10 cellular contexts compared by ENCODE assay signal in genomic region chr16:70432304-70432799, GRCh38. TPM values are rescaled to one million over a fixed set of nuclear protein-coding genes. Genes with fewer than 3 reads are reported as not detected.
DNase-seq lines count a peak whose midpoint lies in the region; ATAC-seq lines count a peak whose summit lies in the region.
"Had no signal": no experiment of that assay in that cellular context is flagged by ENCODE, and none has a peak within 500 bp of the region (broad histone marks: within the 10 kb centered on the region; RNA-seq: fewer than 3 reads in every experiment).

No MANE protein-coding gene starts in this region.

- intact Hi-C loops in activated T-helper 1 cell treated with anti-CD3 and anti-CD28 coated beads, Interleukin-12 subunit alpha, Interleukin-12 subunit beta, Interleukin-2, Interleukin-4 antibody, amounts not matched to agents 30 ng/mL and 10 ng/mL and 1 ng/mL, durations not matched to agents 14 hours and 24 hours and 36 hours (cut with micrococcal nuclease): no loop called here

- H4K20me1 ChIP-seq in BLaER1: peaks cover 46% of the 10 kb centered on the region; the same call in 1 of the 2 replicates

- ATAC-seq in naive B cell (ENCODE audit: low read depth in 2 of 2) (no peak), HG03432 (IDR thresholded peaks at IDR 0.05; ENCODE audit: unreplicated experiment) (no peak), HG03520 (IDR thresholded peaks at IDR 0.05; ENCODE audit: unreplicated experiment) (no peak), HG02610 (IDR thresholded peaks at IDR 0.05; ENCODE audit: unreplicated experiment) (no peak)

- H3K27ac Mint-ChIP-seq in activated T-helper 1 cell treated with anti-CD3 and anti-CD28 coated beads, Interleukin-12 subunit alpha, Interleukin-12 subunit beta, Interleukin-2, Interleukin-4 antibody, amounts not matched to agents 30 ng/mL and 10 ng/mL and 1 ng/mL, durations not matched to agents 14 hours and 24 hours and 36 hours: peak overlapping the region; percentile 58
- peak overlapping the region; percentile 88 to 99 (median 99) for H3K27ac Mint-ChIP-seq in naive B cell

- H3K4me3 ChIP-seq in BLaER1 (peak overlapping the region; percentile 41), HUES48 (ENCODE audit: low read depth, low read length) (no peak overlapping the region)

- H3K4me1 ChIP-seq in BLaER1 (peaks cover 97% of the 10 kb centered on the region), HUES48 (ENCODE audit: control insufficient read depth, insufficient read depth, low read length) (peaks cover 58% of the 10 kb centered on the region)

- no peaks in the 10 kb centered on the region for H3K9me3 Mint-ChIP-seq in activated T-helper 1 cell treated with anti-CD3 and anti-CD28 coated beads, Interleukin-12 subunit alpha, Interleukin-12 subunit beta, Interleukin-2, Interleukin-4 antibody, amounts not matched to agents 30 ng/mL and 10 ng/mL and 1 ng/mL, durations not matched to agents 14 hours and 24 hours and 36 hours
- H3K9me3 Mint-ChIP-seq in naive B cell: no peaks in the 10 kb centered on the region

- H3K4me3 Mint-ChIP-seq in activated T-helper 1 cell treated with anti-CD3 and anti-CD28 coated beads, Interleukin-12 subunit alpha, Interleukin-12 subunit beta, Interleukin-2, Interleukin-4 antibody, amounts not matched to agents 30 ng/mL and 10 ng/mL and 1 ng/mL, durations not matched to agents 14 hours and 24 hours and 36 hours: no peak overlapping the region
- peak overlapping the region; percentile 48 to 87 (median 82) for H3K4me3 Mint-ChIP-seq in naive B cell

- H3K27ac ChIP-seq in BLaER1 (peak overlapping the region; percentile 93), HUES48 (ENCODE audit: low read depth, low read length) (peak overlapping the region; percentile 48)

- no peaks in the 10 kb centered on the region for H3K27me3 ChIP-seq in BLaER1
- no peaks in the 10 kb centered on the region for H3K27me3 ChIP-seq in HUES48 (ENCODE audit: control insufficient read depth, insufficient read depth, low read length)

- H3K9me3 ChIP-seq in BLaER1 (no peaks in the 10 kb centered on the region), HUES48 (ENCODE audit: control insufficient read depth, insufficient read depth, low read length) (no peaks in the 10 kb centered on the region)

- H3K36me3 Mint-ChIP-seq in activated T-helper 1 cell treated with anti-CD3 and anti-CD28 coated beads, Interleukin-12 subunit alpha, Interleukin-12 subunit beta, Interleukin-2, Interleukin-4 antibody, amounts not matched to agents 30 ng/mL and 10 ng/mL and 1 ng/mL, durations not matched to agents 14 hours and 24 hours and 36 hours (ENCODE audit: low read depth): peaks cover 14% of the 10 kb centered on the region
- no peaks in the 10 kb centered on the region for H3K36me3 Mint-ChIP-seq in naive B cell

- H3K27me3 Mint-ChIP-seq in activated T-helper 1 cell treated with anti-CD3 and anti-CD28 coated beads, Interleukin-12 subunit alpha, Interleukin-12 subunit beta, Interleukin-2, Interleukin-4 antibody, amounts not matched to agents 30 ng/mL and 10 ng/mL and 1 ng/mL, durations not matched to agents 14 hours and 24 hours and 36 hours (ENCODE audit: insufficient read depth): no peaks in the 10 kb centered on the region
- H3K27me3 Mint-ChIP-seq in naive B cell: no peaks in the 10 kb centered on the region

- H3K9ac ChIP-seq in BLaER1 (peak overlapping the region; percentile 68), HUES48 (ENCODE audit: low read depth, low read length) (no peak overlapping the region)

- peaks cover 76% of the 10 kb centered on the region for H3K4me1 Mint-ChIP-seq in activated T-helper 1 cell treated with anti-CD3 and anti-CD28 coated beads, Interleukin-12 subunit alpha, Interleukin-12 subunit beta, Interleukin-2, Interleukin-4 antibody, amounts not matched to agents 30 ng/mL and 10 ng/mL and 1 ng/mL, durations not matched to agents 14 hours and 24 hours and 36 hours (ENCODE audit: low read depth)
- H3K4me1 Mint-ChIP-seq in naive B cell: peaks cover 55 to 95% (median 78%) of the 10 kb centered on the region in 3 donors

- H3K36me3 ChIP-seq in BLaER1 (peaks cover 10% of the 10 kb centered on the region; the same call in 1 of the 2 replicates), HUES48 (ENCODE audit: control insufficient read depth, insufficient read depth, low read length) (no peaks in the 10 kb centered on the region)

- H3K4me2 ChIP-seq in BLaER1: peak overlapping the region; percentile 99

- DNase-seq in activated T-helper 1 cell treated with anti-CD3 and anti-CD28 coated beads, Interleukin-12 subunit alpha, Interleukin-12 subunit beta, Interleukin-2, Interleukin-4 antibody, amounts not matched to agents 30 ng/mL and 10 ng/mL and 1 ng/mL, durations not matched to agents 14 hours and 24 hours and 36 hours (ENCODE audit: low spot score): no peak
- DNase-seq in naive B cell (no peak), midbrain (lab: John Stamatoyannopoulos, UW) (no peak)
- DNase-seq: activated effector memory CD4-positive, alpha-beta T cell treated with anti-CD3 and anti-CD28 coated beads, Interleukin-2, amount 50 U/mL, for 16 hours; NCI-H1436 treated with DMSO at 0.1 percent for 48 hours had no signal

RNA-seq across cellular contexts. Expression of gene ST3GAL2, which starts 6.5 kb away (rescaled TPM):
- 35.6 and 37.7 TPM in 2 replicates for total RNA-seq in activated T-helper 1 cell treated with anti-CD3 and anti-CD28 coated beads, Interleukin-12 subunit alpha, Interleukin-12 subunit beta, Interleukin-2, Interleukin-4 antibody, amounts not matched to agents 30 ng/mL and 10 ng/mL and 1 ng/mL, durations not matched to agents 14 hours and 24 hours and 36 hours
- polyA plus RNA-seq in naive B cell (ENCODE audit: low read depth in 6 of 6): 10 to 100 TPM; 12.7 to 28.7 (median 22.3) TPM

RNA-seq across cellular contexts. Expression of gene FCSK, which starts 22.0 kb away (rescaled TPM):
- 19.7 and 21.0 TPM in 2 replicates for total RNA-seq in activated T-helper 1 cell treated with anti-CD3 and anti-CD28 coated beads, Interleukin-12 subunit alpha, Interleukin-12 subunit beta, Interleukin-2, Interleukin-4 antibody, amounts not matched to agents 30 ng/mL and 10 ng/mL and 1 ng/mL, durations not matched to agents 14 hours and 24 hours and 36 hours
- 1 to 10 TPM; 2.5 to 5.8 (median 4.7) TPM for polyA plus RNA-seq in naive B cell (ENCODE audit: low read depth in 6 of 6)
